In the genomic region with DNA sequence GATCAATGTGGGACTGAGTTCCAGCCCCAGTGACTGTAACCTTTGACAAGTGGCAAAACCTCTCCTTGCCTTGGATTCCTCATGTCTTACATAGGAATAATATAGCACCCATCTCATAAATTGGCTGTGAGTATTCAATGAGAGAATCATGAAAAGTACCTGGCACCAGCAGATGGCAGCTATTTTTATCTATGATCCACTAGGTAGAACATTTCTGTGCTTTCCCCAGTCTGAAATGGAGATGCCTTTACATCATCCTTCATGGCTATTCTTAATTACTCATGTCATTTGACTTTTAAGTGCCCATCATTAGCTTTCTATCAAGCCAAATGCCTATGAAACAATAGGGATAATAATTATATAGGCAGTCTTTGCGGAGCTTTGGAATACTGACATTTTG, we compare ENCODE assay signal across 2 cellular contexts.
TF ChIP-seq lines count a peak whose summit lies in the region.

No MANE protein-coding gene starts in this region.

TF ChIP-seq in GM23338, 12 proteins besides CTCF, POLR2A, EP300 and RAD21 (continued from another document and continues in another):
- TF ChIP-seq, protein P1, sequence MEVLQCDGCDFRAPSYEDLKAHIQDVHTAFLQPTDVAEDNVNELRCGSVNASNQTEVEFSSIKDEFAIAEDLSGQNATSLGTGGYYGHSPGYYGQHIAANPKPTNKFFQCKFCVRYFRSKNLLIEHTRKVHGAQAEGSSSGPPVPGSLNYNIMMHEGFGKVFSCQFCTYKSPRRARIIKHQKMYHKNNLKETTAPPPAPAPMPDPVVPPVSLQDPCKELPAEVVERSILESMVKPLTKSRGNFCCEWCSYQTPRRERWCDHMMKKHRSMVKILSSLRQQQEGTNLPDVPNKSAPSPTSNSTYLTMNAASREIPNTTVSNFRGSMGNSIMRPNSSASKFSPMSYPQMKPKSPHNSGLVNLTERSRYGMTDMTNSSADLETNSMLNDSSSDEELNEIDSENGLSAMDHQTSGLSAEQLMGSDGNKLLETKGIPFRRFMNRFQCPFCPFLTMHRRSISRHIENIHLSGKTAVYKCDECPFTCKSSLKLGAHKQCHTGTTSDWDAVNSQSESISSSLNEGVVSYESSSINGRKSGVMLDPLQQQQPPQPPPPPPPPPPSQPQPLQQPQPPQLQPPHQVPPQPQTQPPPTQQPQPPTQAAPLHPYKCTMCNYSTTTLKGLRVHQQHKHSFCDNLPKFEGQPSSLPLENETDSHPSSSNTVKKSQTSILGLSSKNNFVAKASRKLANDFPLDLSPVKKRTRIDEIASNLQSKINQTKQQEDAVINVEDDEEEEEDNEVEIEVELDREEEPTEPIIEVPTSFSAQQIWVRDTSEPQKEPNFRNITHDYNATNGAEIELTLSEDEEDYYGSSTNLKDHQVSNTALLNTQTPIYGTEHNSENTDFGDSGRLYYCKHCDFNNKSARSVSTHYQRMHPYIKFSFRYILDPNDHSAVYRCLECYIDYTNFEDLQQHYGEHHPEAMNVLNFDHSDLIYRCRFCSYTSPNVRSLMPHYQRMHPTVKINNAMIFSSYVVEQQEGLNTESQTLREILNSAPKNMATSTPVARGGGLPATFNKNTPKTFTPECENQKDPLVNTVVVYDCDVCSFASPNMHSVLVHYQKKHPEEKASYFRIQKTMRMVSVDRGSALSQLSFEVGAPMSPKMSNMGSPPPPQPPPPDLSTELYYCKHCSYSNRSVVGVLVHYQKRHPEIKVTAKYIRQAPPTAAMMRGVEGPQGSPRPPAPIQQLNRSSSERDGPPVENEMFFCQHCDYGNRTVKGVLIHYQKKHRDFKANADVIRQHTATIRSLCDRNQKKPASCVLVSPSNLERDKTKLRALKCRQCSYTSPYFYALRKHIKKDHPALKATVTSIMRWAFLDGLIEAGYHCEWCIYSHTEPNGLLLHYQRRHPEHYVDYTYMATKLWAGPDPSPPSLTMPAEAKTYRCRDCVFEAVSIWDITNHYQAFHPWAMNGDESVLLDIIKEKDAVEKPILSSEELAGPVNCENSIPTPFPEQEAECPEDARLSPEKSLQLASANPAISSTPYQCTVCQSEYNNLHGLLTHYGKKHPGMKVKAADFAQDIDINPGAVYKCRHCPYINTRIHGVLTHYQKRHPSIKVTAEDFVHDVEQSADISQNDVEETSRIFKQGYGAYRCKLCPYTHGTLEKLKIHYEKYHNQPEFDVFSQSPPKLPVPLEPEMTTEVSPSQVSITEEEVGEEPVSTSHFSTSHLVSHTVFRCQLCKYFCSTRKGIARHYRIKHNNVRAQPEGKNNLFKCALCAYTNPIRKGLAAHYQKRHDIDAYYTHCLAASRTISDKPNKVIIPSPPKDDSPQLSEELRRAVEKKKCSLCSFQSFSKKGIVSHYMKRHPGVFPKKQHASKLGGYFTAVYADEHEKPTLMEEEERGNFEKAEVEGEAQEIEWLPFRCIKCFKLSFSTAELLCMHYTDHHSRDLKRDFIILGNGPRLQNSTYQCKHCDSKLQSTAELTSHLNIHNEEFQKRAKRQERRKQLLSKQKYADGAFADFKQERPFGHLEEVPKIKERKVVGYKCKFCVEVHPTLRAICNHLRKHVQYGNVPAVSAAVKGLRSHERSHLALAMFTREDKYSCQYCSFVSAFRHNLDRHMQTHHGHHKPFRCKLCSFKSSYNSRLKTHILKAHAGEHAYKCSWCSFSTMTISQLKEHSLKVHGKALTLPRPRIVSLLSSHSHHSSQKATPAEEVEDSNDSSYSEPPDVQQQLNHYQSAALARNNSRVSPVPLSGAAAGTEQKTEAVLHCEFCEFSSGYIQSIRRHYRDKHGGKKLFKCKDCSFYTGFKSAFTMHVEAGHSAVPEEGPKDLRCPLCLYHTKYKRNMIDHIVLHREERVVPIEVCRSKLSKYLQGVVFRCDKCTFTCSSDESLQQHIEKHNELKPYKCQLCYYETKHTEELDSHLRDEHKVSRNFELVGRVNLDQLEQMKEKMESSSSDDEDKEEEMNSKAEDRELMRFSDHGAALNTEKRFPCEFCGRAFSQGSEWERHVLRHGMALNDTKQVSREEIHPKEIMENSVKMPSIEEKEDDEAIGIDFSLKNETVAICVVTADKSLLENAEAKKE (CRISPR knock-in tag; IDR thresholded peaks at IDR 0.05): no peak
- TF ChIP-seq, protein P2, sequence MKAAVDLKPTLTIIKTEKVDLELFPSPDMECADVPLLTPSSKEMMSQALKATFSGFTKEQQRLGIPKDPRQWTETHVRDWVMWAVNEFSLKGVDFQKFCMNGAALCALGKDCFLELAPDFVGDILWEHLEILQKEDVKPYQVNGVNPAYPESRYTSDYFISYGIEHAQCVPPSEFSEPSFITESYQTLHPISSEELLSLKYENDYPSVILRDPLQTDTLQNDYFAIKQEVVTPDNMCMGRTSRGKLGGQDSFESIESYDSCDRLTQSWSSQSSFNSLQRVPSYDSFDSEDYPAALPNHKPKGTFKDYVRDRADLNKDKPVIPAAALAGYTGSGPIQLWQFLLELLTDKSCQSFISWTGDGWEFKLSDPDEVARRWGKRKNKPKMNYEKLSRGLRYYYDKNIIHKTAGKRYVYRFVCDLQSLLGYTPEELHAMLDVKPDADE (IDR thresholded peaks at IDR 0.05): no peak
- TF ChIP-seq NANOG (IDR thresholded peaks at IDR 0.05; ENCODE audit: borderline replicate concordance) (no peak), EZH2phosphoT487 (IDR thresholded peaks at IDR 0.05; ENCODE audit: unreplicated experiment) (no peak), POLR2AphosphoS5 (IDR thresholded peaks at IDR 0.05; ENCODE audit: low read depth) (no peak), STAT1 (IDR thresholded peaks at IDR 0.05; ENCODE audit: unreplicated experiment) (no peak), CREB1 (CRISPR knock-in tag; IDR thresholded peaks at IDR 0.05; ENCODE audit: low read depth) (no peak), JUNB (IDR thresholded peaks at IDR 0.05; ENCODE audit: unreplicated experiment) (no peak), EZH2 (IDR thresholded peaks at IDR 0.05; ENCODE audit: low read depth, unreplicated experiment) (no peak)
- TF ChIP-seq, protein P3, sequence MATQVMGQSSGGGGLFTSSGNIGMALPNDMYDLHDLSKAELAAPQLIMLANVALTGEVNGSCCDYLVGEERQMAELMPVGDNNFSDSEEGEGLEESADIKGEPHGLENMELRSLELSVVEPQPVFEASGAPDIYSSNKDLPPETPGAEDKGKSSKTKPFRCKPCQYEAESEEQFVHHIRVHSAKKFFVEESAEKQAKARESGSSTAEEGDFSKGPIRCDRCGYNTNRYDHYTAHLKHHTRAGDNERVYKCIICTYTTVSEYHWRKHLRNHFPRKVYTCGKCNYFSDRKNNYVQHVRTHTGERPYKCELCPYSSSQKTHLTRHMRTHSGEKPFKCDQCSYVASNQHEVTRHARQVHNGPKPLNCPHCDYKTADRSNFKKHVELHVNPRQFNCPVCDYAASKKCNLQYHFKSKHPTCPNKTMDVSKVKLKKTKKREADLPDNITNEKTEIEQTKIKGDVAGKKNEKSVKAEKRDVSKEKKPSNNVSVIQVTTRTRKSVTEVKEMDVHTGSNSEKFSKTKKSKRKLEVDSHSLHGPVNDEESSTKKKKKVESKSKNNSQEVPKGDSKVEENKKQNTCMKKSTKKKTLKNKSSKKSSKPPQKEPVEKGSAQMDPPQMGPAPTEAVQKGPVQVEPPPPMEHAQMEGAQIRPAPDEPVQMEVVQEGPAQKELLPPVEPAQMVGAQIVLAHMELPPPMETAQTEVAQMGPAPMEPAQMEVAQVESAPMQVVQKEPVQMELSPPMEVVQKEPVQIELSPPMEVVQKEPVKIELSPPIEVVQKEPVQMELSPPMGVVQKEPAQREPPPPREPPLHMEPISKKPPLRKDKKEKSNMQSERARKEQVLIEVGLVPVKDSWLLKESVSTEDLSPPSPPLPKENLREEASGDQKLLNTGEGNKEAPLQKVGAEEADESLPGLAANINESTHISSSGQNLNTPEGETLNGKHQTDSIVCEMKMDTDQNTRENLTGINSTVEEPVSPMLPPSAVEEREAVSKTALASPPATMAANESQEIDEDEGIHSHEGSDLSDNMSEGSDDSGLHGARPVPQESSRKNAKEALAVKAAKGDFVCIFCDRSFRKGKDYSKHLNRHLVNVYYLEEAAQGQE (IDR thresholded peaks at IDR 0.05; ENCODE audit: unreplicated experiment): no peak

TF ChIP-seq in HepG2, 621 proteins besides CTCF, POLR2A, EP300 and RAD21 (continued from another document):
- TF ChIP-seq, protein P3 (IDR thresholded peaks at IDR 0.05; ENCODE audit: borderline replicate concordance in 1 of 2, low read depth in 1 of 2, low read length in 2 of 2): no peak
- no peak for TF ChIP-seq SALL1 (CRISPR knock-in tag; IDR thresholded peaks at IDR 0.05)
- TF ChIP-seq HMG20B (CRISPR knock-in tag; conservative IDR thresholded peaks at IDR 0.05): no peak
- no peak for TF ChIP-seq NBN (conservative IDR thresholded peaks at IDR 0.05)
- TF ChIP-seq, protein P4, sequence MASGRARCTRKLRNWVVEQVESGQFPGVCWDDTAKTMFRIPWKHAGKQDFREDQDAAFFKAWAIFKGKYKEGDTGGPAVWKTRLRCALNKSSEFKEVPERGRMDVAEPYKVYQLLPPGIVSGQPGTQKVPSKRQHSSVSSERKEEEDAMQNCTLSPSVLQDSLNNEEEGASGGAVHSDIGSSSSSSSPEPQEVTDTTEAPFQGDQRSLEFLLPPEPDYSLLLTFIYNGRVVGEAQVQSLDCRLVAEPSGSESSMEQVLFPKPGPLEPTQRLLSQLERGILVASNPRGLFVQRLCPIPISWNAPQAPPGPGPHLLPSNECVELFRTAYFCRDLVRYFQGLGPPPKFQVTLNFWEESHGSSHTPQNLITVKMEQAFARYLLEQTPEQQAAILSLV (CRISPR knock-in tag; IDR thresholded peaks at IDR 0.05; ENCODE audit: borderline replicate concordance): no peak
- TF ChIP-seq BCL6 (CRISPR knock-in tag; IDR thresholded peaks at IDR 0.05): no peak
- no peak for TF ChIP-seq NFE2L1 (CRISPR knock-in tag; IDR thresholded peaks at IDR 0.05; ENCODE audit: borderline replicate concordance)
- TF ChIP-seq ELF3 (CRISPR knock-in tag; IDR thresholded peaks at IDR 0.05): no peak
- TF ChIP-seq ZNF556 (CRISPR knock-in tag; IDR thresholded peaks at IDR 0.05; ENCODE audit: borderline replicate concordance): no peak
- TF ChIP-seq, protein P5, sequence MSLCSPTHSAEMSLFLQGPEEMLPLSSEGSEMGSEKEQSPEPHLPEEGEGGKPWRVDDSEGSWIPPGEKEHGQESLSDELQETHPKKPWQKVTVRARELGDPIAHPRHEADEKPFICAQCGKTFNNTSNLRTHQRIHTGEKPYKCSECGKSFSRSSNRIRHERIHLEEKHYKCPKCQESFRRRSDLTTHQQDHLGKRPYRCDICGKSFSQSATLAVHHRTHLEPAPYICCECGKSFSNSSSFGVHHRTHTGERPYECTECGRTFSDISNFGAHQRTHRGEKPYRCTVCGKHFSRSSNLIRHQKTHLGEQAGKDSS (CRISPR knock-in tag; IDR thresholded peaks at IDR 0.05; ENCODE audit: borderline replicate concordance, low read depth): no peak
- TF ChIP-seq ASH2L (IDR thresholded peaks at IDR 0.05; ENCODE audit: insufficient read length, low read depth, low read length): no peak
- TF ChIP-seq POGZ (CRISPR knock-in tag; IDR thresholded peaks at IDR 0.05): no peak
- TF ChIP-seq SP2 (CRISPR knock-in tag; IDR thresholded peaks at IDR 0.05): no peak
- TF ChIP-seq, protein P6, sequence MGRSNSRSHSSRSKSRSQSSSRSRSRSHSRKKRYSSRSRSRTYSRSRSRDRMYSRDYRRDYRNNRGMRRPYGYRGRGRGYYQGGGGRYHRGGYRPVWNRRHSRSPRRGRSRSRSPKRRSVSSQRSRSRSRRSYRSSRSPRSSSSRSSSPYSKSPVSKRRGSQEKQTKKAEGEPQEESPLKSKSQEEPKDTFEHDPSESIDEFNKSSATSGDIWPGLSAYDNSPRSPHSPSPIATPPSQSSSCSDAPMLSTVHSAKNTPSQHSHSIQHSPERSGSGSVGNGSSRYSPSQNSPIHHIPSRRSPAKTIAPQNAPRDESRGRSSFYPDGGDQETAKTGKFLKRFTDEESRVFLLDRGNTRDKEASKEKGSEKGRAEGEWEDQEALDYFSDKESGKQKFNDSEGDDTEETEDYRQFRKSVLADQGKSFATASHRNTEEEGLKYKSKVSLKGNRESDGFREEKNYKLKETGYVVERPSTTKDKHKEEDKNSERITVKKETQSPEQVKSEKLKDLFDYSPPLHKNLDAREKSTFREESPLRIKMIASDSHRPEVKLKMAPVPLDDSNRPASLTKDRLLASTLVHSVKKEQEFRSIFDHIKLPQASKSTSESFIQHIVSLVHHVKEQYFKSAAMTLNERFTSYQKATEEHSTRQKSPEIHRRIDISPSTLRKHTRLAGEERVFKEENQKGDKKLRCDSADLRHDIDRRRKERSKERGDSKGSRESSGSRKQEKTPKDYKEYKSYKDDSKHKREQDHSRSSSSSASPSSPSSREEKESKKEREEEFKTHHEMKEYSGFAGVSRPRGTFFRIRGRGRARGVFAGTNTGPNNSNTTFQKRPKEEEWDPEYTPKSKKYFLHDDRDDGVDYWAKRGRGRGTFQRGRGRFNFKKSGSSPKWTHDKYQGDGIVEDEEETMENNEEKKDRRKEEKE (IDR thresholded peaks at IDR 0.05): no peak
- TF ChIP-seq SMARCE1 (IDR thresholded peaks at IDR 0.05; ENCODE audit: borderline replicate concordance): no peak
TF ChIP-seq in HepG2: peak in this region for 0.
